ENCODE assay signal across 18 cellular contexts in the genomic region with DNA sequence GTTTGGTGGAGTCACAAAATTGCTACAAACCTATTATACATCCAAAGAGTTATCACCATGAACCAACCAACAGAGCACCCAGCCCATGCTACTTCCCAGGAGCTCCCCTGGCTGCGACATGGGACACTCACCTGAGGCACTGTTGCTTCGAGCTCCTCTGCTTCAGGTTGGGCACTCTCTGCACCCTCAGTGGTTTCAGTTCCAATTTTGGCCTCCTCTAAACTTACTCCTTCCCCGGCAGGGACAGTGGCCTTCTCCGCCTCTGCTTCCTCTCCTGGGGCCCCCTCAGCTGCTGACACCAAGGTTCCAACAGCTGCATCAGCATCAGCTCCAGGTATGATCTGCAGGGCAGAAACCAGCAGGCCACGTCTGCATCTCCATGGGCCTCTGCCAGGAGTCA.
A peak's percentile ranks its signal among the peaks of the same experiment; 100 is the strongest.
DNase-seq lines count a peak whose midpoint lies in the region; ATAC-seq, FAIRE-seq and TF ChIP-seq lines count a peak whose summit lies in the region.
"Had no signal": no experiment of that assay in that cellular context is flagged by ENCODE, and none has a peak within 500 bp of the region (broad histone marks: within the 10 kb centered on the region; RNA-seq: fewer than 3 reads in every experiment).

No MANE protein-coding gene starts in this region.

- no peak overlapping the region for H3K4me2 ChIP-seq in GM12878 (ENCODE audit: control insufficient read depth, insufficient read depth)

- no peak for TF ChIP-seq RAD21 in GM12878 (IDR thresholded peaks at IDR 0.05; ENCODE audit: insufficient read depth, low read depth, low read length)

- DNase-seq in GM12878 (ENCODE audit: low read depth, low spot score) (no peak), ecto neural progenitor cell (ENCODE audit: low spot score) (no peak), foreskin melanocyte (no peak), UCSD-AML1 (lab: John Stamatoyannopoulos, UW; ENCODE audit: unreplicated experiment) (no peak)
- DNase-seq in stimulated activated naive CD4-positive, alpha-beta T cell treated with Interleukin-2 at 50 U/mL for 16 hours (lab: John Stamatoyannopoulos, UW) = no peak
- DNase-seq: activated naive CD4-positive, alpha-beta T cell; body of pancreas; DMS79; GOT3; lower lobe of right lung; NCI-H2171 treated with DMSO at 0.1 percent for 48 hours; upper lobe of left lung had no signal

- SMC1A ChIA-PET in GM12878 (lab: Charles Lee; ENCODE audit: uncharacterized antibody, unreplicated experiment) = interaction anchor here (1.3 kb wide), 1 partner anchor 267 kb away, joined by 3 read pairs; no protein-coding TSS in a partner anchor

- H3K4me1 ChIP-seq in GM12878 (ENCODE audit: control insufficient read depth, insufficient read depth, low read length) = peaks cover 13% of the 10 kb centered on the region
- H3K4me1 ChIP-seq: body of pancreas, lower lobe of right lung, SJSA1 had no signal

- no peaks in the 10 kb centered on the region for H4K20me1 ChIP-seq in GM12878 (ENCODE audit: control insufficient read depth, insufficient read depth)

- TF ChIP-seq POLR2A in GM12878 (IDR thresholded peaks at IDR 0.05; ENCODE audit: low read depth, low read length) = no peak

- no peak overlapping the region for H3K9ac ChIP-seq in GM12878 (ENCODE audit: control insufficient read depth, insufficient read depth, low read length)

- RAD21 ChIA-PET in GM12878 (lab: Charles Lee; ENCODE audit: unreplicated experiment) = interaction anchor here (1.2 kb wide), 1 partner anchor 20 kb away, joined by 4 read pairs; no protein-coding TSS in a partner anchor

- BruUV-seq in GM12878 (replicated peaks; lab: Mats Ljungman, UMichigan) = no TSS peak

- H3K79me2 ChIP-seq in GM12878 (ENCODE audit: control insufficient read depth, insufficient read depth, low read length) = no peaks in the 10 kb centered on the region

- no peak overlapping the region for H3K4me3 ChIP-seq in GM12878
- H3K4me3 ChIP-seq: body of pancreas, lower lobe of right lung, SJSA1, upper lobe of left lung had no signal

- H3K27me3 ChIP-seq in GM12878 (replicated peaks in 1 of 2; ENCODE audit: control insufficient read depth in 2 of 2, insufficient read depth in 2 of 2, low read length in 1 of 2) = no peaks in the 10 kb centered on the region
- H3K27me3 ChIP-seq: body of pancreas, SJSA1, upper lobe of left lung had no signal

- CTCF ChIA-PET in GM12878 (lab: Yijun Ruan, JAX) = interaction anchor here (0.5 to 4.5 kb wide), 5 partner anchors 19 to 1177 kb away, joined by 3 to 27 read pairs (median 3); no protein-coding TSS in a partner anchor

- FAIRE-seq in GM12878 (lab: Jason Lieb, UNC) = no peak
- FAIRE-seq: TTC549 had no signal

- no peak for TF ChIP-seq CTCF in GM12878 (IDR thresholded peaks at IDR 0.05 in 2 of 3, conservative IDR thresholded peaks at IDR 0.05 in 1 of 3; ENCODE audit: control insufficient read depth in 2 of 3, extremely low read depth in 1 of 3, insufficient read depth in 1 of 3, low read depth in 3 of 3, low read length in 3 of 3)

- no peak for TF ChIP-seq EP300 in GM12878 (IDR thresholded peaks at IDR 0.05; ENCODE audit: borderline replicate concordance in 1 of 2, control insufficient read depth in 1 of 2, low read depth in 2 of 2, low read length in 2 of 2)

- peak; percentile 83 for ATAC-seq in GM18498 (IDR thresholded peaks at IDR 0.05; ENCODE audit: unreplicated experiment)
- peak; percentile 50 for ATAC-seq in GM21360 (IDR thresholded peaks at IDR 0.05; ENCODE audit: unreplicated experiment)
- ATAC-seq in HG02870 (IDR thresholded peaks at IDR 0.05; ENCODE audit: unreplicated experiment) = peak; percentile 63
- ATAC-seq in GM12878 = peak; percentile 84
- ATAC-seq: body of pancreas; natural killer cell treated with Interleukin-12 subunit alpha and Interleukin-12 subunit beta and Interleukin-15 and Interleukin-18, amount 100 ng/mL, for 72 hours had no signal

- 1% methylated on average over 5 of the region's 5 CpGs for WGBS in GM12878 (ENCODE audit: insufficient coverage, insufficient replicate concordance, low lambda C conversion rate, missing lambda C conversion rate)

- no peak overlapping the region for H3K27ac ChIP-seq in GM12878 (ENCODE audit: control insufficient read depth, insufficient read depth)
- H3K27ac ChIP-seq: body of pancreas, lower lobe of right lung, SJSA1, upper lobe of left lung had no signal

- H3K9me3 ChIP-seq in GM12878 (replicated peaks; ENCODE audit: control insufficient read depth, insufficient read depth, low read length) = no peaks in the 10 kb centered on the region; the same call in 2 of the 3 replicates
- H3K9me3 ChIP-seq: body of pancreas, lower lobe of right lung, upper lobe of left lung had no signal

- POLR2A ChIA-PET in GM12878 (lab: Charles Lee) = no interaction called here

- H3K36me3 ChIP-seq in GM12878 (ENCODE audit: control insufficient read depth in 2 of 2, insufficient read depth in 2 of 2, low read length in 1 of 2) = no peaks in the 10 kb centered on the region
- H3K36me3 ChIP-seq: lower lobe of right lung, SJSA1, upper lobe of left lung had no signal

- intact Hi-C loops in GM12878 (cut with micrococcal nuclease; ENCODE audit: unreplicated experiment) = loop anchor here (10.0 kb wide), 2 partner anchors 161 to 331 kb away; no protein-coding TSS in a partner anchor

- no peak overlapping the region for H2AFZ ChIP-seq in GM12878 (ENCODE audit: control insufficient read depth, low read depth, low read length)

- in situ Hi-C loops in GM12878 (cut with MboI) = no loop called here

TF ChIP-seq in GM12878, 131 proteins besides CTCF, POLR2A, EP300 and RAD21 (continues in another document):
- TF ChIP-seq, protein P1, sequence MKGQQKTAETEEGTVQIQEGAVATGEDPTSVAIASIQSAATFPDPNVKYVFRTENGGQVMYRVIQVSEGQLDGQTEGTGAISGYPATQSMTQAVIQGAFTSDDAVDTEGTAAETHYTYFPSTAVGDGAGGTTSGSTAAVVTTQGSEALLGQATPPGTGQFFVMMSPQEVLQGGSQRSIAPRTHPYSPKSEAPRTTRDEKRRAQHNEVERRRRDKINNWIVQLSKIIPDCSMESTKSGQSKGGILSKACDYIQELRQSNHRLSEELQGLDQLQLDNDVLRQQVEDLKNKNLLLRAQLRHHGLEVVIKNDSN (IDR thresholded peaks at IDR 0.05; ENCODE audit: borderline replicate concordance, extremely low read length, insufficient read depth, low read depth, low read length) = no peak
- no peak for TF ChIP-seq TCF7 (IDR thresholded peaks at IDR 0.05; ENCODE audit: borderline replicate concordance)
- no peak for TF ChIP-seq STAT1 (conservative IDR thresholded peaks at IDR 0.05)
- TF ChIP-seq WRNIP1 (IDR thresholded peaks at IDR 0.05; ENCODE audit: borderline replicate concordance, low read depth, low read length) = no peak
- no peak for TF ChIP-seq CHD4 (IDR thresholded peaks at IDR 0.05)
- TF ChIP-seq RCOR1 (conservative IDR thresholded peaks at IDR 0.05; ENCODE audit: low read depth, low read length) = no peak
- TF ChIP-seq TCF12 (IDR thresholded peaks at IDR 0.05; ENCODE audit: low read depth, low read length) = no peak
- TF ChIP-seq, protein P2, sequence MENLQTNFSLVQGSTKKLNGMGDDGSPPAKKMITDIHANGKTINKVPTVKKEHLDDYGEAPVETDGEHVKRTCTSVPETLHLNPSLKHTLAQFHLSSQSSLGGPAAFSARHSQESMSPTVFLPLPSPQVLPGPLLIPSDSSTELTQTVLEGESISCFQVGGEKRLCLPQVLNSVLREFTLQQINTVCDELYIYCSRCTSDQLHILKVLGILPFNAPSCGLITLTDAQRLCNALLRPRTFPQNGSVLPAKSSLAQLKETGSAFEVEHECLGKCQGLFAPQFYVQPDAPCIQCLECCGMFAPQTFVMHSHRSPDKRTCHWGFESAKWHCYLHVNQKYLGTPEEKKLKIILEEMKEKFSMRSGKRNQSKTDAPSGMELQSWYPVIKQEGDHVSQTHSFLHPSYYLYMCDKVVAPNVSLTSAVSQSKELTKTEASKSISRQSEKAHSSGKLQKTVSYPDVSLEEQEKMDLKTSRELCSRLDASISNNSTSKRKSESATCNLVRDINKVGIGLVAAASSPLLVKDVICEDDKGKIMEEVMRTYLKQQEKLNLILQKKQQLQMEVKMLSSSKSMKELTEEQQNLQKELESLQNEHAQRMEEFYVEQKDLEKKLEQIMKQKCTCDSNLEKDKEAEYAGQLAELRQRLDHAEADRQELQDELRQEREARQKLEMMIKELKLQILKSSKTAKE (IDR thresholded peaks at IDR 0.05; ENCODE audit: low read depth, poor library complexity, severe bottlenecking) = no peak
- TF ChIP-seq, protein P3, sequence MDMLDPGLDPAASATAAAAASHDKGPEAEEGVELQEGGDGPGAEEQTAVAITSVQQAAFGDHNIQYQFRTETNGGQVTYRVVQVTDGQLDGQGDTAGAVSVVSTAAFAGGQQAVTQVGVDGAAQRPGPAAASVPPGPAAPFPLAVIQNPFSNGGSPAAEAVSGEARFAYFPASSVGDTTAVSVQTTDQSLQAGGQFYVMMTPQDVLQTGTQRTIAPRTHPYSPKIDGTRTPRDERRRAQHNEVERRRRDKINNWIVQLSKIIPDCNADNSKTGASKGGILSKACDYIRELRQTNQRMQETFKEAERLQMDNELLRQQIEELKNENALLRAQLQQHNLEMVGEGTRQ (IDR thresholded peaks at IDR 0.05; ENCODE audit: borderline replicate concordance, low read depth, low read length) = no peak
- TF ChIP-seq, protein P4, sequence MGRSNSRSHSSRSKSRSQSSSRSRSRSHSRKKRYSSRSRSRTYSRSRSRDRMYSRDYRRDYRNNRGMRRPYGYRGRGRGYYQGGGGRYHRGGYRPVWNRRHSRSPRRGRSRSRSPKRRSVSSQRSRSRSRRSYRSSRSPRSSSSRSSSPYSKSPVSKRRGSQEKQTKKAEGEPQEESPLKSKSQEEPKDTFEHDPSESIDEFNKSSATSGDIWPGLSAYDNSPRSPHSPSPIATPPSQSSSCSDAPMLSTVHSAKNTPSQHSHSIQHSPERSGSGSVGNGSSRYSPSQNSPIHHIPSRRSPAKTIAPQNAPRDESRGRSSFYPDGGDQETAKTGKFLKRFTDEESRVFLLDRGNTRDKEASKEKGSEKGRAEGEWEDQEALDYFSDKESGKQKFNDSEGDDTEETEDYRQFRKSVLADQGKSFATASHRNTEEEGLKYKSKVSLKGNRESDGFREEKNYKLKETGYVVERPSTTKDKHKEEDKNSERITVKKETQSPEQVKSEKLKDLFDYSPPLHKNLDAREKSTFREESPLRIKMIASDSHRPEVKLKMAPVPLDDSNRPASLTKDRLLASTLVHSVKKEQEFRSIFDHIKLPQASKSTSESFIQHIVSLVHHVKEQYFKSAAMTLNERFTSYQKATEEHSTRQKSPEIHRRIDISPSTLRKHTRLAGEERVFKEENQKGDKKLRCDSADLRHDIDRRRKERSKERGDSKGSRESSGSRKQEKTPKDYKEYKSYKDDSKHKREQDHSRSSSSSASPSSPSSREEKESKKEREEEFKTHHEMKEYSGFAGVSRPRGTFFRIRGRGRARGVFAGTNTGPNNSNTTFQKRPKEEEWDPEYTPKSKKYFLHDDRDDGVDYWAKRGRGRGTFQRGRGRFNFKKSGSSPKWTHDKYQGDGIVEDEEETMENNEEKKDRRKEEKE (IDR thresholded peaks at IDR 0.05) = no peak
- TF ChIP-seq ZSCAN29 (IDR thresholded peaks at IDR 0.05) = no peak
- no peak for TF ChIP-seq RAD51 (IDR thresholded peaks at IDR 0.05)
- no peak for TF ChIP-seq NR2C1 (IDR thresholded peaks at IDR 0.05)
- TF ChIP-seq RB1 (IDR thresholded peaks at IDR 0.05; ENCODE audit: borderline replicate concordance) = no peak
